Comparison of ENCODE assay signal across 36 cellular contexts in genomic region chr10:133062085-133062484, GRCh38. TPM values are rescaled to one million over a fixed set of nuclear protein-coding genes. Genes with fewer than 3 reads are reported as not detected.
"Had no signal": no experiment of that assay in that cellular context is flagged by ENCODE, and none has a peak within 500 bp of the region (broad histone marks: within the 10 kb centered on the region; RNA-seq: fewer than 3 reads in every experiment).

No MANE protein-coding gene starts in this region.

- DNase-seq: activated B cell treated with CpG ODN at 0.5 μM for 24 hours; activated CD4-positive, alpha-beta memory T cell treated with anti-CD3 and anti-CD28 coated beads for 36 hours; activated CD4-positive, alpha-beta T cell treated with anti-CD3 and anti-CD28 coated beads for 4 hours; activated CD4-positive, alpha-beta T cell treated with anti-CD3 and anti-CD28 coated beads, Interleukin-2, amount 10 ng/mL, durations not matched to agents 24 days and 14 days; activated CD4-positive, alpha-beta T cell treated with anti-CD3 and anti-CD28 coated beads, Interleukin-2, amount 50 U/mL, for 1 hour; activated CD4-positive, alpha-beta T cell treated with anti-CD3 and anti-CD28 coated beads, Interleukin-2, amount 50 U/mL, for 4 hours; activated CD4-positive, CD25-positive, alpha-beta regulatory T cell treated with anti-CD3 and anti-CD28 coated beads, Interleukin-2, amount 50 U/mL, for 72 hours; activated CD8-positive, alpha-beta memory T cell treated with anti-CD3 and anti-CD28 coated beads, Interleukin-2, amount 50 U/mL, for 4 hours; activated CD8-positive, alpha-beta T cell treated with anti-CD3 and anti-CD28 coated beads for 36 hours; activated effector memory CD4-positive, alpha-beta T cell treated with anti-CD3 and anti-CD28 coated beads, Interleukin-2, amount 50 U/mL, for 16 hours; activated gamma-delta T cell treated with Interleukin-2 at 50 U/mL for 16 hours; activated naive CD4-positive, alpha-beta T cell; activated naive CD4-positive, alpha-beta T cell treated with anti-CD3 and anti-CD28 coated beads for 36 hours; activated naive CD4-positive, alpha-beta T cell treated with anti-CD3 and anti-CD28 coated beads, Interleukin-2, amount 50 U/mL, for 16 hours; activated naive CD8-positive, alpha-beta T cell treated with anti-CD3 and anti-CD28 coated beads for 36 hours; activated T-cell treated with anti-CD3 and anti-CD28 coated beads for 4 hours; activated T-cell treated with anti-CD3 and anti-CD28 coated beads, Interleukin-2, amount 50 U/mL, for 1 hour; activated T-cell treated with anti-CD3 and anti-CD28 coated beads, Interleukin-2, amount 50 U/mL, for 4 hours; activated T-cell treated with anti-CD3 and anti-CD28 coated beads, Interleukin-2, amount 50 U/mL, for 72 hours; adrenal gland; amniotic stem cell; aorta; body of pancreas; brain microvascular endothelial cell; central memory CD4-positive, alpha-beta T cell; T-helper 9 cell had no signal

- H3K4me1 ChIP-seq: adrenal gland, body of pancreas, breast epithelium had no signal

- ATAC-seq: activated CD8-positive, alpha-beta T cell treated with anti-CD3 and anti-CD28 coated beads for 36 hours; activated naive CD4-positive, alpha-beta T cell treated with anti-CD3 and anti-CD28 coated beads, Interleukin-2, amount 50 U/mL, for 72 hours; activated T-cell treated with anti-CD3 and anti-CD28 coated beads, Interleukin-2, amount 50 U/mL, for 4 hours; activated T-cell treated with anti-CD3 and anti-CD28 coated beads, Interleukin-2, amount 50 U/mL, for 72 hours; activated T-helper 17 cell treated with anti-CD3 and anti-CD28 coated beads, Interleukin-2, amount 50 U/mL, for 72 hours; body of pancreas had no signal

- H3K27ac Mint-ChIP-seq: activated B cell treated with CpG ODN at 0.5 μM for 24 hours; activated CD4-positive, alpha-beta memory T cell treated with anti-CD3 and anti-CD28 coated beads for 36 hours; activated CD4-positive, alpha-beta T cell treated with anti-CD3 and anti-CD28 coated beads, Interleukin-2, amount 10 ng/mL, durations not matched to agents 24 days and 14 days; activated CD8-positive, alpha-beta T cell treated with anti-CD3 and anti-CD28 coated beads for 36 hours; activated naive CD4-positive, alpha-beta T cell treated with anti-CD3 and anti-CD28 coated beads for 36 hours; activated naive CD4-positive, alpha-beta T cell treated with anti-CD3 and anti-CD28 coated beads, Interleukin-2, amount 50 U/mL, for 72 hours; activated naive CD8-positive, alpha-beta T cell treated with anti-CD3 and anti-CD28 coated beads for 36 hours; activated T-cell treated with anti-CD3 and anti-CD28 coated beads, Interleukin-2, amount 50 U/mL, for 72 hours; activated T-helper 1 cell treated with anti-CD3 and anti-CD28 coated beads, Interleukin-12 subunit alpha, Interleukin-12 subunit beta, Interleukin-2, Interleukin-4 antibody, amounts not matched to agents 30 ng/mL and 10 ng/mL and 1 ng/mL, durations not matched to agents 14 hours and 24 hours and 36 hours; activated T-helper 17 cell treated with anti-CD3 and anti-CD28 coated beads, Interleukin-2, amount 50 U/mL, for 72 hours; T-helper 2 cell treated with Interferon-gamma antibody and Interleukin-4, amounts not matched to agents 5 μg/mL and 100 μg/mL, for 36 hours had no signal

- H3K9me3 ChIP-seq: adrenal gland, body of pancreas, breast epithelium had no signal

- H3K27me3 ChIP-seq: adrenal gland, body of pancreas, brain microvascular endothelial cell had no signal

- H3K27ac ChIP-seq: adrenal gland, body of pancreas, brain microvascular endothelial cell, breast epithelium, VCaP had no signal

- FAIRE-seq: astrocyte, colon, TTC549 had no signal

- H3K4me3 Mint-ChIP-seq: activated B cell treated with CpG ODN at 0.5 μM for 24 hours; activated CD4-positive, alpha-beta memory T cell treated with anti-CD3 and anti-CD28 coated beads for 36 hours; activated CD4-positive, alpha-beta T cell treated with anti-CD3 and anti-CD28 coated beads, Interleukin-2, amount 10 ng/mL, durations not matched to agents 24 days and 14 days; activated CD8-positive, alpha-beta T cell treated with anti-CD3 and anti-CD28 coated beads for 36 hours; activated naive CD4-positive, alpha-beta T cell treated with anti-CD3 and anti-CD28 coated beads for 36 hours; activated naive CD8-positive, alpha-beta T cell treated with anti-CD3 and anti-CD28 coated beads for 36 hours; activated T-cell treated with anti-CD3 and anti-CD28 coated beads, Interleukin-2, amount 50 U/mL, for 4 hours; activated T-cell treated with anti-CD3 and anti-CD28 coated beads, Interleukin-2, amount 50 U/mL, for 72 hours; activated T-helper 1 cell treated with anti-CD3 and anti-CD28 coated beads, Interleukin-12 subunit alpha, Interleukin-12 subunit beta, Interleukin-2, Interleukin-4 antibody, amounts not matched to agents 30 ng/mL and 10 ng/mL and 1 ng/mL, durations not matched to agents 14 hours and 24 hours and 36 hours; activated T-helper 17 cell treated with anti-CD3 and anti-CD28 coated beads, Interleukin-2, amount 50 U/mL, for 72 hours; T-helper 2 cell treated with Interferon-gamma antibody and Interleukin-4, amounts not matched to agents 5 μg/mL and 100 μg/mL, for 36 hours had no signal

- H3K4me1 Mint-ChIP-seq: activated B cell treated with CpG ODN at 0.5 μM for 24 hours had no signal

- H3K36me3 Mint-ChIP-seq: activated CD4-positive, alpha-beta memory T cell treated with anti-CD3 and anti-CD28 coated beads for 36 hours; activated naive CD4-positive, alpha-beta T cell treated with anti-CD3 and anti-CD28 coated beads, Interleukin-2, amount 50 U/mL, for 72 hours; activated naive CD8-positive, alpha-beta T cell treated with anti-CD3 and anti-CD28 coated beads for 36 hours had no signal

- H3K36me3 ChIP-seq: adrenal gland, brain microvascular endothelial cell, breast epithelium had no signal

- H3K27me3 Mint-ChIP-seq: activated B cell treated with CpG ODN at 0.5 μM for 24 hours; activated CD4-positive, alpha-beta T cell treated with anti-CD3 and anti-CD28 coated beads, Interleukin-2, amount 10 ng/mL, durations not matched to agents 24 days and 14 days had no signal

- H3K9me3 Mint-ChIP-seq: activated B cell treated with CpG ODN at 0.5 μM for 24 hours; activated CD4-positive, alpha-beta memory T cell treated with anti-CD3 and anti-CD28 coated beads for 36 hours; activated CD4-positive, alpha-beta T cell treated with anti-CD3 and anti-CD28 coated beads, Interleukin-2, amount 10 ng/mL, durations not matched to agents 24 days and 14 days; activated CD8-positive, alpha-beta T cell treated with anti-CD3 and anti-CD28 coated beads for 36 hours; activated naive CD4-positive, alpha-beta T cell treated with anti-CD3 and anti-CD28 coated beads for 36 hours; activated naive CD4-positive, alpha-beta T cell treated with anti-CD3 and anti-CD28 coated beads, Interleukin-2, amount 50 U/mL, for 72 hours; activated naive CD8-positive, alpha-beta T cell treated with anti-CD3 and anti-CD28 coated beads for 36 hours; activated T-cell treated with anti-CD3 and anti-CD28 coated beads, Interleukin-2, amount 50 U/mL, for 4 hours; activated T-cell treated with anti-CD3 and anti-CD28 coated beads, Interleukin-2, amount 50 U/mL, for 72 hours; activated T-helper 1 cell treated with anti-CD3 and anti-CD28 coated beads, Interleukin-12 subunit alpha, Interleukin-12 subunit beta, Interleukin-2, Interleukin-4 antibody, amounts not matched to agents 30 ng/mL and 10 ng/mL and 1 ng/mL, durations not matched to agents 14 hours and 24 hours and 36 hours; activated T-helper 17 cell treated with anti-CD3 and anti-CD28 coated beads, Interleukin-2, amount 50 U/mL, for 72 hours; T-helper 2 cell treated with Interferon-gamma antibody and Interleukin-4, amounts not matched to agents 5 μg/mL and 100 μg/mL, for 36 hours had no signal

- H3K4me3 ChIP-seq: adrenal gland, body of pancreas, breast epithelium had no signal

RNA-seq across cellular contexts. Expression of gene ADGRA1, which starts 25.6 kb away (rescaled TPM):
- total RNA-seq: activated B cell treated with CpG ODN at 0.5 μM for 24 hours; activated CD4-positive, alpha-beta memory T cell treated with anti-CD3 and anti-CD28 coated beads for 36 hours; activated CD4-positive, alpha-beta T cell treated with anti-CD3 and anti-CD28 coated beads, Interleukin-2, amount 10 ng/mL, durations not matched to agents 24 days and 14 days; activated CD8-positive, alpha-beta memory T cell treated with anti-CD3 and anti-CD28 coated beads for 36 hours; activated CD8-positive, alpha-beta T cell treated with anti-CD3 and anti-CD28 coated beads for 36 hours; activated naive CD4-positive, alpha-beta T cell treated with anti-CD3 and anti-CD28 coated beads for 36 hours; activated naive CD4-positive, alpha-beta T cell treated with anti-CD3 and anti-CD28 coated beads, Interleukin-2, amount 50 U/mL, for 72 hours; activated naive CD8-positive, alpha-beta T cell treated with anti-CD3 and anti-CD28 coated beads for 36 hours; activated T-cell treated with anti-CD3 and anti-CD28 coated beads, Interleukin-2, amount 50 U/mL, for 4 hours; activated T-cell treated with anti-CD3 and anti-CD28 coated beads, Interleukin-2, amount 50 U/mL, for 72 hours; activated T-helper 1 cell treated with anti-CD3 and anti-CD28 coated beads, Interleukin-12 subunit alpha, Interleukin-12 subunit beta, Interleukin-2, Interleukin-4 antibody, amounts not matched to agents 30 ng/mL and 10 ng/mL and 1 ng/mL, durations not matched to agents 14 hours and 24 hours and 36 hours; activated T-helper 17 cell treated with anti-CD3 and anti-CD28 coated beads, Interleukin-2, amount 50 U/mL, for 72 hours; aorta; astrocyte had no signal
